In genomic region chr22:30705710-30706651, GRCh38 we compare ENCODE assay signal across 10 cellular contexts. TPM values are rescaled to one million over a fixed set of nuclear protein-coding genes. Genes with fewer than 3 reads are reported as not detected.
DNase-seq lines count a peak whose midpoint lies in the region; ATAC-seq, FAIRE-seq and TF ChIP-seq lines count a peak whose summit lies in the region.
"Had no signal": no experiment of that assay in that cellular context is flagged by ENCODE, and none has a peak within 500 bp of the region (broad histone marks: within the 10 kb centered on the region; RNA-seq: fewer than 3 reads in every experiment).

No MANE protein-coding gene starts in this region.

- no peaks in the 10 kb centered on the region for H3K9me3 ChIP-seq in OCI-LY7 (ENCODE audit: low read length)

- BruUV-seq in OCI-LY7 (replicated peaks; lab: Mats Ljungman, UMichigan), result no TSS peak

- DNase-seq in SIG-M5 treated with dmso at 0.1 percent for 504 hours (lab: John Stamatoyannopoulos, UW; ENCODE audit: unreplicated experiment) (peak; percentile 56), SIG-M5 (lab: John Stamatoyannopoulos, UW) (no peak), OCI-LY7 (ENCODE audit: low spot score) (peak; percentile 5), posterior vena cava (ENCODE audit: low spot score) (no peak), nephron progenitor cell (no peak), germinal center (ENCODE audit: low spot score) (no peak)
- DNase-seq: activated B cell treated with CpG ODN at 0.5 μM for 24 hours had no signal

- no peak overlapping the region for H3K27ac ChIP-seq in OCI-LY7 (ENCODE audit: low read depth, low read length, poor library complexity, severe bottlenecking)

- POLR2A ChIA-PET in OCI-LY7 (lab: Charles Lee), result no interaction called here

- intact Hi-C loops in OCI-LY7 (cut with micrococcal nuclease; ENCODE audit: unreplicated experiment), result no loop called here
- intact Hi-C loops in posterior vena cava (cut with DNase I), result no loop called here

- CTCF ChIA-PET in OCI-LY7 (lab: Charles Lee; ENCODE audit: unreplicated experiment), result no interaction called here

- TF ChIP-seq CTCF in OCI-LY7 (conservative IDR thresholded peaks at IDR 0.05; ENCODE audit: low read length) (no peak), nephron progenitor cell (IDR thresholded peaks at IDR 0.05) (no peak)

- no peaks in the 10 kb centered on the region for H4K20me1 ChIP-seq in OCI-LY7 (ENCODE audit: insufficient read depth, low read length)

- H3K9me3 Mint-ChIP-seq in nephron progenitor cell, result peaks cover 9% of the 10 kb centered on the region
- H3K9me3 Mint-ChIP-seq: activated B cell treated with CpG ODN at 0.5 μM for 24 hours had no signal

- no peaks in the 10 kb centered on the region for H3K9me2 ChIP-seq in OCI-LY7 (ENCODE audit: insufficient read depth, low read length)

- no peak overlapping the region for H3K27ac Mint-ChIP-seq in nephron progenitor cell
- H3K27ac Mint-ChIP-seq: activated B cell treated with CpG ODN at 0.5 μM for 24 hours, B cell had no signal

- H3K4me1 ChIP-seq in OCI-LY7 (ENCODE audit: insufficient read depth, low read length, poor library complexity, severe bottlenecking), result peaks cover 8% of the 10 kb centered on the region

- no peaks in the 10 kb centered on the region for H3K79me2 ChIP-seq in OCI-LY7 (ENCODE audit: insufficient read depth, low read depth, low read length)

- H3K4me2 ChIP-seq in OCI-LY7 (ENCODE audit: low read length), result peak overlapping the region; percentile 27

- FAIRE-seq in islet of Langerhans (lab: Jason Lieb, UNC), result peak; percentile 92

- no peak overlapping the region for H3K4me3 Mint-ChIP-seq in nephron progenitor cell
- H3K4me3 Mint-ChIP-seq: activated B cell treated with CpG ODN at 0.5 μM for 24 hours, B cell had no signal

- peaks cover 18% of the 10 kb centered on the region for H3K4me1 Mint-ChIP-seq in nephron progenitor cell
- H3K4me1 Mint-ChIP-seq: activated B cell treated with CpG ODN at 0.5 μM for 24 hours had no signal

- no peak overlapping the region for H3K4me3 ChIP-seq in OCI-LY7 (ENCODE audit: low read depth, low read length, poor library complexity, severe bottlenecking)

- H3K36me3 ChIP-seq in OCI-LY7 (ENCODE audit: insufficient read depth, low read length), result no peaks in the 10 kb centered on the region

- peaks cover 13% of the 10 kb centered on the region for H3K27me3 Mint-ChIP-seq in nephron progenitor cell (ENCODE audit: low read depth, poor library complexity)

- H3K36me3 Mint-ChIP-seq in nephron progenitor cell (ENCODE audit: low read depth), result no peaks in the 10 kb centered on the region

- ATAC-seq in HG02798 (IDR thresholded peaks at IDR 0.05; ENCODE audit: poor library complexity, unreplicated experiment), result peak; percentile 62

- H2AFZ ChIP-seq in OCI-LY7 (ENCODE audit: low read length), result no peak overlapping the region

RNA-seq across cellular contexts. Expression of gene OSBP2, which starts 11.3 kb away (rescaled TPM):
- 0.05 and 0.19 TPM in 2 replicates for total RNA-seq in OCI-LY7 (2014; rRNA removed; shearing (Covaris generic))
- total RNA-seq in OCI-LY7 (2022) (0.34 and 0.85 TPM in 2 replicates), posterior vena cava (1 to 10 TPM; 2.1 to 2.6 TPM)

RNA-seq across cellular contexts. Expression of gene DUSP18, which starts 38.3 kb away (rescaled TPM):
- 2.2 and 5.0 TPM in 2 replicates for total RNA-seq in OCI-LY7 (2014; rRNA removed; shearing (Covaris generic))
- 6.4 and 7.5 TPM in 2 replicates for total RNA-seq in OCI-LY7 (2022)
- total RNA-seq in posterior vena cava, result 1 to 10 TPM; 6.9 to 8.5 TPM

Comparison
In these comparisons a context has a peak if more than half of its experiments do, and no peak if none do; other contexts are left out.
1. DNase-seq: peak in SIG-M5 treated with dmso at 0.1 percent for 504 hours (single experiment) and OCI-LY7 (single experiment); none in SIG-M5 (single experiment), posterior vena cava (single experiment), nephron progenitor cell (single experiment) and germinal center (single experiment).